In genomic region chr10:43404675-43405221, GRCh38 we compare ENCODE assay signal across 10 cellular contexts. TPM values are rescaled to one million over a fixed set of nuclear protein-coding genes. Genes with fewer than 3 reads are reported as not detected.
DNase-seq lines count a peak whose midpoint lies in the region; ATAC-seq and TF ChIP-seq lines count a peak whose summit lies in the region.
"Had no signal": no experiment of that assay in that cellular context is flagged by ENCODE, and none has a peak within 500 bp of the region (broad histone marks: within the 10 kb centered on the region; RNA-seq: fewer than 3 reads in every experiment).

No MANE protein-coding gene starts in this region.

- no peak for TF ChIP-seq CTCF in CD4-positive, alpha-beta T cell (IDR thresholded peaks at IDR 0.05)
- no peak for TF ChIP-seq CTCF in HFF-Myc (IDR thresholded peaks at IDR 0.05; ENCODE audit: low read depth, low read length, missing control alignments)
- no peak for TF ChIP-seq CTCF in activated CD8-positive, alpha-beta T cell treated with anti-CD3 and anti-CD28 coated beads for 36 hours (IDR thresholded peaks at IDR 0.05)
- no peak for TF ChIP-seq CTCF in mesothelial cell of epicardium (IDR thresholded peaks at IDR 0.05; ENCODE audit: unreplicated experiment)
- TF ChIP-seq CTCF in heart left ventricle (IDR thresholded peaks at IDR 0.05), result no peak

- POLR2A ChIA-PET in CD4-positive, alpha-beta T cell (lab: Charles Lee), result interaction anchor here (3.7 to 3.9 kb wide), 2 partner anchors 7 to 15 kb away, joined by 36 to 54 read pairs; no protein-coding TSS in a partner anchor
- POLR2A ChIA-PET in activated CD8-positive, alpha-beta T cell treated with anti-CD3 and anti-CD28 coated beads for 36 hours (lab: Charles Lee), result interaction anchor here (1.5 to 9.4 kb wide), 5 partner anchors 15 to 57 kb away, joined by 3 to 332 read pairs (median 10); partner anchors contain the start of gene ZNF487

- peaks cover 71% of the 10 kb centered on the region for H3K4me1 Mint-ChIP-seq in CD4-positive, alpha-beta T cell (ENCODE audit: low read depth)
- H3K4me1 Mint-ChIP-seq in activated CD8-positive, alpha-beta T cell treated with anti-CD3 and anti-CD28 coated beads for 36 hours (ENCODE audit: low read depth), result peaks cover 45% of the 10 kb centered on the region
- peaks cover 40% of the 10 kb centered on the region for H3K4me1 Mint-ChIP-seq in mesothelial cell of epicardium

- no peaks in the 10 kb centered on the region for H3K27me3 ChIP-seq in CD4-positive, alpha-beta T cell (ENCODE audit: control insufficient read depth, insufficient read depth, low read length)
- H3K27me3 ChIP-seq in heart left ventricle, result no peaks in the 10 kb centered on the region

- no peak for DNase-seq in CD4-positive, alpha-beta T cell
- no peak for DNase-seq in HFF-Myc (ENCODE audit: extremely low read depth, low read depth)
- DNase-seq in activated CD8-positive, alpha-beta T cell treated with anti-CD3 and anti-CD28 coated beads for 36 hours, result no peak
- DNase-seq in mesothelial cell of epicardium (ENCODE audit: low spot score in 2 of 2, unreplicated experiment in 2 of 2), result no peak
- no peak for DNase-seq in heart left ventricle
- DNase-seq in GM19238 (ENCODE audit: insufficient read length, low spot score), result no peak
- no peak for DNase-seq in left lobe of liver (ENCODE audit: low spot score)
- DNase-seq: NCI-H2081 had no signal

- peaks cover 0 to 35% (median 2%) of the 10 kb centered on the region in 9 donors for H3K36me3 ChIP-seq in heart left ventricle

- no peak for ATAC-seq in CD4-positive, alpha-beta T cell (ENCODE audit: poor library complexity)
- no peak for ATAC-seq in activated CD8-positive, alpha-beta T cell treated with anti-CD3 and anti-CD28 coated beads for 36 hours
- ATAC-seq in GM18502 (IDR thresholded peaks at IDR 0.05; ENCODE audit: poor library complexity, unreplicated experiment) (no peak), heart left ventricle (no peak), left lobe of liver (no peak)

- no peaks in the 10 kb centered on the region for H3K27me3 Mint-ChIP-seq in CD4-positive, alpha-beta T cell
- H3K27me3 Mint-ChIP-seq in activated CD8-positive, alpha-beta T cell treated with anti-CD3 and anti-CD28 coated beads for 36 hours, result no peaks in the 10 kb centered on the region
- no peaks in the 10 kb centered on the region for H3K27me3 Mint-ChIP-seq in mesothelial cell of epicardium (ENCODE audit: low read depth)

- H3K4me3 ChIP-seq in HFF-Myc (replicated peaks; ENCODE audit: low read depth, low read length), result peak overlapping the region; percentile 92
- peak overlapping the region in 1 of 12 donors; percentile 90 for H3K4me3 ChIP-seq in heart left ventricle

- WGBS in heart left ventricle, 4 donors, result 62 to 69% (median 63%) methylated on average over 7 of the region's 7 CpGs

- no peak for TF ChIP-seq POLR2A in heart left ventricle (IDR thresholded peaks at IDR 0.05)

- peaks cover 85% of the 10 kb centered on the region for H3K36me3 Mint-ChIP-seq in CD4-positive, alpha-beta T cell (ENCODE audit: low read depth)
- H3K36me3 Mint-ChIP-seq in activated CD8-positive, alpha-beta T cell treated with anti-CD3 and anti-CD28 coated beads for 36 hours (ENCODE audit: low read depth), result peaks cover 73% of the 10 kb centered on the region
- peaks cover 4% of the 10 kb centered on the region for H3K36me3 Mint-ChIP-seq in mesothelial cell of epicardium

- intact Hi-C loops in CD4-positive, alpha-beta T cell (cut with DNase I, micrococcal nuclease), result no loop called here
- intact Hi-C loops in activated CD8-positive, alpha-beta T cell treated with anti-CD3 and anti-CD28 coated beads for 36 hours (cut with micrococcal nuclease), result loop anchor here (5.0 kb wide), 1 partner anchor 267 kb away; the partner anchor contains the start of gene CSGALNACT2
- intact Hi-C loops in heart left ventricle (cut with DNase I), result no loop called here

- peak overlapping the region; percentile 89 for H3K4me3 Mint-ChIP-seq in CD4-positive, alpha-beta T cell
- H3K4me3 Mint-ChIP-seq in activated CD8-positive, alpha-beta T cell treated with anti-CD3 and anti-CD28 coated beads for 36 hours, result peak overlapping the region; percentile 99
- H3K4me3 Mint-ChIP-seq in mesothelial cell of epicardium, result peak overlapping the region; percentile 45

- H3K27ac ChIP-seq in CD4-positive, alpha-beta T cell (ENCODE audit: low read depth, low read length), result peak overlapping the region; percentile 62
- peak overlapping the region in 1 of 12 donors; percentile 99 for H3K27ac ChIP-seq in heart left ventricle

- no peaks in the 10 kb centered on the region for H3K9me3 ChIP-seq in CD4-positive, alpha-beta T cell (ENCODE audit: control insufficient read depth, low read length)
- H3K9me3 ChIP-seq in heart left ventricle, result no peaks in the 10 kb centered on the region

- H3K9me3 Mint-ChIP-seq in CD4-positive, alpha-beta T cell, result no peaks in the 10 kb centered on the region
- H3K9me3 Mint-ChIP-seq in activated CD8-positive, alpha-beta T cell treated with anti-CD3 and anti-CD28 coated beads for 36 hours, result no peaks in the 10 kb centered on the region
- H3K9me3 Mint-ChIP-seq in mesothelial cell of epicardium, result no peaks in the 10 kb centered on the region

- CTCF ChIA-PET in CD4-positive, alpha-beta T cell (lab: Charles Lee), result no interaction called here
- CTCF ChIA-PET in activated CD8-positive, alpha-beta T cell treated with anti-CD3 and anti-CD28 coated beads for 36 hours (lab: Charles Lee), result interaction anchor here (1.9 kb wide), 1 partner anchor 9 kb away, joined by 9 read pairs; no protein-coding TSS in a partner anchor

- peaks cover 14 to 75% (median 51%) of the 10 kb centered on the region in 12 donors for H3K4me1 ChIP-seq in heart left ventricle

- H3K27ac Mint-ChIP-seq in CD4-positive, alpha-beta T cell, result peak overlapping the region; percentile 93
- H3K27ac Mint-ChIP-seq in activated CD8-positive, alpha-beta T cell treated with anti-CD3 and anti-CD28 coated beads for 36 hours, result peak overlapping the region; percentile 93
- peak overlapping the region; percentile 44 for H3K27ac Mint-ChIP-seq in mesothelial cell of epicardium

RNA-seq across cellular contexts. Expression of gene HNRNPF, which starts 4.2 kb away (rescaled TPM):
- 10 to 100 TPM; 86.5 to 87.9 TPM for total RNA-seq in CD4-positive, alpha-beta T cell
- 100 to 1,000 TPM; 442 to 445 TPM for total RNA-seq in activated CD8-positive, alpha-beta T cell treated with anti-CD3 and anti-CD28 coated beads for 36 hours
- total RNA-seq in mesothelial cell of epicardium (163 to 169 TPM (median 165 TPM) in 3 replicates), heart left ventricle (100 to 1,000 TPM in 1 of 9 donors, 10 to 100 TPM in 8; 60.4 to 142 (median 79.1) TPM), left lobe of liver (118 TPM)
- 10 to 100 TPM; 24.0 to 95.2 TPM for polyA plus RNA-seq in heart left ventricle

RNA-seq across cellular contexts. Expression of gene ZNF487, which starts 32.2 kb away (rescaled TPM):
- total RNA-seq in CD4-positive, alpha-beta T cell, result 1 to 10 TPM; 7.5 to 8.5 TPM
- 1 to 10 TPM; 1.4 to 1.9 TPM for total RNA-seq in activated CD8-positive, alpha-beta T cell treated with anti-CD3 and anti-CD28 coated beads for 36 hours
- total RNA-seq in mesothelial cell of epicardium (2.7 to 3.4 TPM (median 2.8 TPM) in 3 replicates), heart left ventricle (1 to 10 TPM; 1.8 to 5.1 (median 2.4) TPM), left lobe of liver (1.8 TPM)
- 1 to 10 TPM; 2.2 to 3.4 TPM for polyA plus RNA-seq in heart left ventricle

RNA-seq across cellular contexts. Expression of gene FXYD4, which starts 33.3 kb away (rescaled TPM):
- total RNA-seq in CD4-positive, alpha-beta T cell, result not detected
- not detected for total RNA-seq in activated CD8-positive, alpha-beta T cell treated with anti-CD3 and anti-CD28 coated beads for 36 hours
- total RNA-seq in mesothelial cell of epicardium, result not detected in 3 replicates
- total RNA-seq in heart left ventricle, result not detected
- under 1 TPM in 1 of 2 donors, not detected in 1; 0.14 TPM for polyA plus RNA-seq in heart left ventricle
- total RNA-seq in left lobe of liver, result not detected
- total RNA-seq: endothelial cell of umbilical vein had no signal
- polyA plus RNA-seq: endothelial cell of umbilical vein had no signal

Comparison
In these comparisons a context has a peak if more than half of its experiments do, and no peak if none do; other contexts are left out.
1. H3K4me3 Mint-ChIP-seq: peak in every context shown above with its lines; median percentile 99 in activated CD8-positive, alpha-beta T cell treated with anti-CD3 and anti-CD28 coated beads for 36 hours; 89 in CD4-positive, alpha-beta T cell; 45 in mesothelial cell of epicardium.